ENCODE assay signal across 1 cellular context in the genomic region with DNA sequence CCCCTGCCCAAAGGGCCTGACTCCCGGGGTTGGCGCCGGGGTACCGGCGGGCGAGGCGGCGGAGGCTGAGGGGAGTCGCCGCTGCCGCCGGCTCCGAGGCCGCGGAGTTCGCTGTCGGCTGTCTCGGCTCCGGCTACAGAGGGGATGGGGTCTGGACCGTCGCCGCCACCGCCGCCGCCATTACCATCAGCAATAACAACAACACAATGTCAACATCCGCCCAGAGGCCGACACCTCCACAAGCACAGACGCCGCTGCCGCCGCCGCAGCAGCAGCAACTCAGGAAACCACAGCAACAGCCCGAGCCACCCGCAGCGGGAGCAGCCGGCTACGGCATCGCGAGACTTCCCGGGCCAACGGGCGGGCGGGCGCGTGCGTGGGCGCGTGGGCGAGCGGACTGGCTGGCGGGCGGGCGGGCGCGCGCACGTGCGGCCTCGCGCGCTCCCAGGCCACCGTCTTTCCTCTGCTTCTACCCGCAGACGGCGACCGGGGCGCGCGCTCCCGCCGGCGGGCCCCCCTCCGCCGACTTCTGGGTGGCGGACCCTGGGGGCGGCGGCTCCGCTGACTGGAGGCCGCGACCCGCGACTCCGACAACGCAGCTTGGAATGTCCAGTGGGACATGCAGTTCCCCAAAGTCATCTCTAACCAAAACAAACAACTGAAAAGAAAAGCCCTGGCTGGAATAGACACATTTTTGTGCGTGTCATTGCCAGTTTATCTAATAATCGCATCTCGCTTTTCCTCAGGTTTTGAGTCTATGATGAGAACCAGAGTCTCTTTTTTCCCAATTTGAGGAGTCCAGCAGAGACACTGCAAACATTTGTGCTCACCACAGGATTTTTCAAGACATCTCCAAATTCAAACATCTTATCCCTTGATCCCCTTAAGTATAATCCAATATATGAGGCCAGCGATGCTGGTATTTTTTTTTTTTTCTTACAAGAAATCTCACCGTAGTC.
TF ChIP-seq lines count a peak whose summit lies in the region.

A gene (minus strand): TSS at position 289 of the 959 bp plus-strand sequence. CDS start 305 bp downstream, outside the sequence.

TF ChIP-seq in HEK293, 187 proteins besides CTCF, POLR2A, EP300 and RAD21 (continued from another document and continues in another):
- TF ChIP-seq, protein P1, sequence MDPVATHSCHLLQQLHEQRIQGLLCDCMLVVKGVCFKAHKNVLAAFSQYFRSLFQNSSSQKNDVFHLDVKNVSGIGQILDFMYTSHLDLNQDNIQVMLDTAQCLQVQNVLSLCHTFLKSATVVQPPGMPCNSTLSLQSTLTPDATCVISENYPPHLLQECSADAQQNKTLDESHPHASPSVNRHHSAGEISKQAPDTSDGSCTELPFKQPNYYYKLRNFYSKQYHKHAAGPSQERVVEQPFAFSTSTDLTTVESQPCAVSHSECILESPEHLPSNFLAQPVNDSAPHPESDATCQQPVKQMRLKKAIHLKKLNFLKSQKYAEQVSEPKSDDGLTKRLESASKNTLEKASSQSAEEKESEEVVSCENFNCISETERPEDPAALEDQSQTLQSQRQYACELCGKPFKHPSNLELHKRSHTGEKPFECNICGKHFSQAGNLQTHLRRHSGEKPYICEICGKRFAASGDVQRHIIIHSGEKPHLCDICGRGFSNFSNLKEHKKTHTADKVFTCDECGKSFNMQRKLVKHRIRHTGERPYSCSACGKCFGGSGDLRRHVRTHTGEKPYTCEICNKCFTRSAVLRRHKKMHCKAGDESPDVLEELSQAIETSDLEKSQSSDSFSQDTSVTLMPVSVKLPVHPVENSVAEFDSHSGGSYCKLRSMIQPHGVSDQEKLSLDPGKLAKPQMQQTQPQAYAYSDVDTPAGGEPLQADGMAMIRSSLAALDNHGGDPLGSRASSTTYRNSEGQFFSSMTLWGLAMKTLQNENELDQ (tag by site-specific recombination; IDR thresholded peaks at IDR 0.05; ENCODE audit: low read depth), result no peak
- TF ChIP-seq, protein P2, sequence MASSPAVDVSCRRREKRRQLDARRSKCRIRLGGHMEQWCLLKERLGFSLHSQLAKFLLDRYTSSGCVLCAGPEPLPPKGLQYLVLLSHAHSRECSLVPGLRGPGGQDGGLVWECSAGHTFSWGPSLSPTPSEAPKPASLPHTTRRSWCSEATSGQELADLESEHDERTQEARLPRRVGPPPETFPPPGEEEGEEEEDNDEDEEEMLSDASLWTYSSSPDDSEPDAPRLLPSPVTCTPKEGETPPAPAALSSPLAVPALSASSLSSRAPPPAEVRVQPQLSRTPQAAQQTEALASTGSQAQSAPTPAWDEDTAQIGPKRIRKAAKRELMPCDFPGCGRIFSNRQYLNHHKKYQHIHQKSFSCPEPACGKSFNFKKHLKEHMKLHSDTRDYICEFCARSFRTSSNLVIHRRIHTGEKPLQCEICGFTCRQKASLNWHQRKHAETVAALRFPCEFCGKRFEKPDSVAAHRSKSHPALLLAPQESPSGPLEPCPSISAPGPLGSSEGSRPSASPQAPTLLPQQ (tag by site-specific recombination; IDR thresholded peaks at IDR 0.05), result peak; percentile 34; the same call in 1 of the 2 replicates
- TF ChIP-seq, protein P3, sequence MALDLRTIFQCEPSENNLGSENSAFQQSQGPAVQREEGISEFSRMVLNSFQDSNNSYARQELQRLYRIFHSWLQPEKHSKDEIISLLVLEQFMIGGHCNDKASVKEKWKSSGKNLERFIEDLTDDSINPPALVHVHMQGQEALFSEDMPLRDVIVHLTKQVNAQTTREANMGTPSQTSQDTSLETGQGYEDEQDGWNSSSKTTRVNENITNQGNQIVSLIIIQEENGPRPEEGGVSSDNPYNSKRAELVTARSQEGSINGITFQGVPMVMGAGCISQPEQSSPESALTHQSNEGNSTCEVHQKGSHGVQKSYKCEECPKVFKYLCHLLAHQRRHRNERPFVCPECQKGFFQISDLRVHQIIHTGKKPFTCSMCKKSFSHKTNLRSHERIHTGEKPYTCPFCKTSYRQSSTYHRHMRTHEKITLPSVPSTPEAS (tag by site-specific recombination; IDR thresholded peaks at IDR 0.05), result no peak
- TF ChIP-seq ZNF629 (tag by site-specific recombination; IDR thresholded peaks at IDR 0.05), result 0 out of 2 replicates have a peak, but pooled peaks have one; percentile 34
- TF ChIP-seq ZNF19 (tag by site-specific recombination; IDR thresholded peaks at IDR 0.05; ENCODE audit: low read depth), result no peak
- no peak for TF ChIP-seq ZNF121 (tag by site-specific recombination; IDR thresholded peaks at IDR 0.05)
- peak; percentile 64 for TF ChIP-seq ZNF600 (tag by site-specific recombination; IDR thresholded peaks at IDR 0.05)
- TF ChIP-seq, protein P4, sequence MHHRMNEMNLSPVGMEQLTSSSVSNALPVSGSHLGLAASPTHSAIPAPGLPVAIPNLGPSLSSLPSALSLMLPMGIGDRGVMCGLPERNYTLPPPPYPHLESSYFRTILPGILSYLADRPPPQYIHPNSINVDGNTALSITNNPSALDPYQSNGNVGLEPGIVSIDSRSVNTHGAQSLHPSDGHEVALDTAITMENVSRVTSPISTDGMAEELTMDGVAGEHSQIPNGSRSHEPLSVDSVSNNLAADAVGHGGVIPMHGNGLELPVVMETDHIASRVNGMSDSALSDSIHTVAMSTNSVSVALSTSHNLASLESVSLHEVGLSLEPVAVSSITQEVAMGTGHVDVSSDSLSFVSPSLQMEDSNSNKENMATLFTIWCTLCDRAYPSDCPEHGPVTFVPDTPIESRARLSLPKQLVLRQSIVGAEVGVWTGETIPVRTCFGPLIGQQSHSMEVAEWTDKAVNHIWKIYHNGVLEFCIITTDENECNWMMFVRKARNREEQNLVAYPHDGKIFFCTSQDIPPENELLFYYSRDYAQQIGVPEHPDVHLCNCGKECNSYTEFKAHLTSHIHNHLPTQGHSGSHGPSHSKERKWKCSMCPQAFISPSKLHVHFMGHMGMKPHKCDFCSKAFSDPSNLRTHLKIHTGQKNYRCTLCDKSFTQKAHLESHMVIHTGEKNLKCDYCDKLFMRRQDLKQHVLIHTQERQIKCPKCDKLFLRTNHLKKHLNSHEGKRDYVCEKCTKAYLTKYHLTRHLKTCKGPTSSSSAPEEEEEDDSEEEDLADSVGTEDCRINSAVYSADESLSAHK (tag by site-specific recombination; IDR thresholded peaks at IDR 0.05), result no peak
- TF ChIP-seq ZNF175 (tag by site-specific recombination; IDR thresholded peaks at IDR 0.05), result no peak
- TF ChIP-seq ZXDB (tag by site-specific recombination; IDR thresholded peaks at IDR 0.05), result no peak
- no peak for TF ChIP-seq ZNF521 (tag by site-specific recombination; IDR thresholded peaks at IDR 0.05)
- TF ChIP-seq ZNF560 (tag by site-specific recombination; IDR thresholded peaks at IDR 0.05; ENCODE audit: borderline replicate concordance), result no peak
- no peak for TF ChIP-seq KLF7 (tag by site-specific recombination; IDR thresholded peaks at IDR 0.05; ENCODE audit: borderline replicate concordance)
- TF ChIP-seq ZNF623 (tag by site-specific recombination; IDR thresholded peaks at IDR 0.05), result no peak
- TF ChIP-seq ZNF501 (tag by site-specific recombination; IDR thresholded peaks at IDR 0.05), result peak; percentile 59; the same call in 1 of the 2 replicates
- no peak for TF ChIP-seq ZNF571 (tag by site-specific recombination; IDR thresholded peaks at IDR 0.05)
- TF ChIP-seq, protein P5, sequence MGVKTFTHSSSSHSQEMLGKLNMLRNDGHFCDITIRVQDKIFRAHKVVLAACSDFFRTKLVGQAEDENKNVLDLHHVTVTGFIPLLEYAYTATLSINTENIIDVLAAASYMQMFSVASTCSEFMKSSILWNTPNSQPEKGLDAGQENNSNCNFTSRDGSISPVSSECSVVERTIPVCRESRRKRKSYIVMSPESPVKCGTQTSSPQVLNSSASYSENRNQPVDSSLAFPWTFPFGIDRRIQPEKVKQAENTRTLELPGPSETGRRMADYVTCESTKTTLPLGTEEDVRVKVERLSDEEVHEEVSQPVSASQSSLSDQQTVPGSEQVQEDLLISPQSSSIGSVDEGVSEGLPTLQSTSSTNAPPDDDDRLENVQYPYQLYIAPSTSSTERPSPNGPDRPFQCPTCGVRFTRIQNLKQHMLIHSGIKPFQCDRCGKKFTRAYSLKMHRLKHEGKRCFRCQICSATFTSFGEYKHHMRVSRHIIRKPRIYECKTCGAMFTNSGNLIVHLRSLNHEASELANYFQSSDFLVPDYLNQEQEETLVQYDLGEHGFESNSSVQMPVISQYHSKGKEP (tag by site-specific recombination; IDR thresholded peaks at IDR 0.05), result peak; percentile 75; the same call in 1 of the 2 replicates
- no peak for TF ChIP-seq ZNF792 (tag by site-specific recombination; IDR thresholded peaks at IDR 0.05)
- TF ChIP-seq ZNF677 (tag by site-specific recombination; IDR thresholded peaks at IDR 0.05), result no peak
- TF ChIP-seq, protein P6, sequence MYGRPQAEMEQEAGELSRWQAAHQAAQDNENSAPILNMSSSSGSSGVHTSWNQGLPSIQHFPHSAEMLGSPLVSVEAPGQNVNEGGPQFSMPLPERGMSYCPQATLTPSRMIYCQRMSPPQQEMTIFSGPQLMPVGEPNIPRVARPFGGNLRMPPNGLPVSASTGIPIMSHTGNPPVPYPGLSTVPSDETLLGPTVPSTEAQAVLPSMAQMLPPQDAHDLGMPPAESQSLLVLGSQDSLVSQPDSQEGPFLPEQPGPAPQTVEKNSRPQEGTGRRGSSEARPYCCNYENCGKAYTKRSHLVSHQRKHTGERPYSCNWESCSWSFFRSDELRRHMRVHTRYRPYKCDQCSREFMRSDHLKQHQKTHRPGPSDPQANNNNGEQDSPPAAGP (tag by site-specific recombination; IDR thresholded peaks at IDR 0.05), result 0 out of 2 replicates have a peak, but pooled peaks have one; percentile 48
- 0 out of 2 replicates have a peak, but pooled peaks have one; percentile 49 for TF ChIP-seq GLIS1 (tag by site-specific recombination; IDR thresholded peaks at IDR 0.05)
- TF ChIP-seq, protein P7, sequence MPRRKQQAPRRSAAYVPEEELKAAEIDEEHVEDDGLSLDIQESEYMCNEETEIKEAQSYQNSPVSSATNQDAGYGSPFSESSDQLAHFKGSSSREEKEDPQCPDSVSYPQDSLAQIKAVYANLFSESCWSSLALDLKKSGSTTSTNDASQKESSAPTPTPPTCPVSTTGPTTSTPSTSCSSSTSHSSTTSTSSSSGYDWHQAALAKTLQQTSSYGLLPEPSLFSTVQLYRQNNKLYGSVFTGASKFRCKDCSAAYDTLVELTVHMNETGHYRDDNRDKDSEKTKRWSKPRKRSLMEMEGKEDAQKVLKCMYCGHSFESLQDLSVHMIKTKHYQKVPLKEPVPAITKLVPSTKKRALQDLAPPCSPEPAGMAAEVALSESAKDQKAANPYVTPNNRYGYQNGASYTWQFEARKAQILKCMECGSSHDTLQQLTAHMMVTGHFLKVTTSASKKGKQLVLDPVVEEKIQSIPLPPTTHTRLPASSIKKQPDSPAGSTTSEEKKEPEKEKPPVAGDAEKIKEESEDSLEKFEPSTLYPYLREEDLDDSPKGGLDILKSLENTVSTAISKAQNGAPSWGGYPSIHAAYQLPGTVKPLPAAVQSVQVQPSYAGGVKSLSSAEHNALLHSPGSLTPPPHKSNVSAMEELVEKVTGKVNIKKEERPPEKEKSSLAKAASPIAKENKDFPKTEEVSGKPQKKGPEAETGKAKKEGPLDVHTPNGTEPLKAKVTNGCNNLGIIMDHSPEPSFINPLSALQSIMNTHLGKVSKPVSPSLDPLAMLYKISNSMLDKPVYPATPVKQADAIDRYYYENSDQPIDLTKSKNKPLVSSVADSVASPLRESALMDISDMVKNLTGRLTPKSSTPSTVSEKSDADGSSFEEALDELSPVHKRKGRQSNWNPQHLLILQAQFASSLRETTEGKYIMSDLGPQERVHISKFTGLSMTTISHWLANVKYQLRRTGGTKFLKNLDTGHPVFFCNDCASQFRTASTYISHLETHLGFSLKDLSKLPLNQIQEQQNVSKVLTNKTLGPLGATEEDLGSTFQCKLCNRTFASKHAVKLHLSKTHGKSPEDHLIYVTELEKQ (tag by site-specific recombination; IDR thresholded peaks at IDR 0.05; ENCODE audit: borderline replicate concordance), result no peak
- no peak for TF ChIP-seq ZNF610 (tag by site-specific recombination; IDR thresholded peaks at IDR 0.05; ENCODE audit: borderline replicate concordance)
- TF ChIP-seq ZNF529 (tag by site-specific recombination; IDR thresholded peaks at IDR 0.05; ENCODE audit: insufficient replicate concordance), result no peak
- TF ChIP-seq, protein P8, sequence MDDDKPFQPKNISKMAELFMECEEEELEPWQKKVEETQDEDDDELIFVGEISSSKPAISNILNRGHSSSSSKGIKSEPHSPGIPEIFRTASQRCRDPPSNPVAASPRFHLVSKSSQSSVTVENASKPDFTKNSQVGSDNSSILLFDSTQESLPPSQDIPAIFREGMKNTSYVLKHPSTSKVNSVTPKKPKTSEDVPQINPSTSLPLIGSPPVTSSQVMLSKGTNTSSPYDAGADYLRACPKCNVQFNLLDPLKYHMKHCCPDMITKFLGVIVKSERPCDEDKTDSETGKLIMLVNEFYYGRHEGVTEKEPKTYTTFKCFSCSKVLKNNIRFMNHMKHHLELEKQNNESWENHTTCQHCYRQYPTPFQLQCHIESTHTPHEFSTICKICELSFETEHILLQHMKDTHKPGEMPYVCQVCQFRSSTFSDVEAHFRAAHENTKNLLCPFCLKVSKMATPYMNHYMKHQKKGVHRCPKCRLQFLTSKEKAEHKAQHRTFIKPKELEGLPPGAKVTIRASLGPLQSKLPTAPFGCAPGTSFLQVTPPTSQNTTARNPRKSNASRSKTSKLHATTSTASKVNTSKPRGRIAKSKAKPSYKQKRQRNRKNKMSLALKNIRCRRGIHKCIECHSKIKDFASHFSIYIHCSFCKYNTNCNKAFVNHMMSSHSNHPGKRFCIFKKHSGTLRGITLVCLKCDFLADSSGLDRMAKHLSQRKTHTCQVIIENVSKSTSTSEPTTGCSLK (tag by site-specific recombination; IDR thresholded peaks at IDR 0.05), result no peak
- no peak for TF ChIP-seq ZNF155 (tag by site-specific recombination; IDR thresholded peaks at IDR 0.05)
- peak; percentile 77 for TF ChIP-seq YY1 (tag by site-specific recombination; IDR thresholded peaks at IDR 0.05)
- no peak for TF ChIP-seq ZNF747 (tag by site-specific recombination; IDR thresholded peaks at IDR 0.05)
- TF ChIP-seq ZNF221 (tag by site-specific recombination; IDR thresholded peaks at IDR 0.05; ENCODE audit: borderline replicate concordance), result no peak
- TF ChIP-seq ZNF335 (tag by site-specific recombination; conservative IDR thresholded peaks at IDR 0.05), result peak; percentile 71; the same call in 1 of the 2 replicates
